ENCODE assay signal across 21 cellular contexts in genomic region chrX:28901637-28902036, GRCh38.
A peak's percentile ranks its signal among the peaks of the same experiment; 100 is the strongest.
DNase-seq lines count a peak whose midpoint lies in the region; ATAC-seq, FAIRE-seq and TF ChIP-seq lines count a peak whose summit lies in the region.
"Had no signal": no experiment of that assay in that cellular context is flagged by ENCODE, and none has a peak within 500 bp of the region (broad histone marks: within the 10 kb centered on the region; RNA-seq: fewer than 3 reads in every experiment).

No MANE protein-coding gene starts in this region.

- H3K4me3 Mint-ChIP-seq in nephron, result no peak overlapping the region
- H3K4me3 Mint-ChIP-seq in endodermal cell, result no peak overlapping the region

- DNase-seq in AG04450 (ENCODE audit: low read depth, low spot score) (peak; percentile 13), RCC 7860 (ENCODE audit: low spot score) (peak; percentile 60), fibroblast of lung (ENCODE audit: low read depth in 2 of 2) (peak; percentile 47 to 74), sciatic nerve (ENCODE audit: low spot score) (no peak), endodermal cell (no peak), GM13977 (ENCODE audit: low spot score) (no peak)
- no peak for DNase-seq in activated CD8-positive, alpha-beta memory T cell treated with anti-CD3 and anti-CD28 coated beads, Interleukin-2, amount 50 U/mL, for 48 hours
- DNase-seq: DMS153, MV-4-11, NCI-H1417 treated with DMSO at 0.1 percent for 48 hours, NCI-H2029, NCI-H2171, NCI-H446 treated with DMSO at 0.1 percent for 48 hours, NCI-H748 treated with DMSO at 0.1 percent for 48 hours, OCI-M1 had no signal

- TF ChIP-seq CTCF in AG04450 (IDR thresholded peaks at IDR 0.05; ENCODE audit: low read depth, low read length) (no peak), fibroblast of lung (conservative IDR thresholded peaks at IDR 0.05 in 1 of 2, IDR thresholded peaks at IDR 0.05 in 1 of 2; ENCODE audit: low read depth in 1 of 2, low read length in 2 of 2) (no peak), nephron (IDR thresholded peaks at IDR 0.05; ENCODE audit: unreplicated experiment in 3 of 3) (no peak), endodermal cell (conservative IDR thresholded peaks at IDR 0.05) (no peak), GM13977 (IDR thresholded peaks at IDR 0.05; ENCODE audit: extremely low read depth, insufficient read depth, missing control alignments) (no peak)

- intact Hi-C loops in sciatic nerve (cut with DNase I), result no loop called here

- H3K79me2 ChIP-seq in fibroblast of lung (ENCODE audit: control insufficient read depth, insufficient read depth, low read length), result no peaks in the 10 kb centered on the region

- H3K4me2 ChIP-seq in fibroblast of lung (ENCODE audit: extremely low read depth, insufficient read depth, low read length), result no peak overlapping the region

- H3K27ac Mint-ChIP-seq in nephron, result peak overlapping the region; percentile 88 to 95 (median 93)
- no peak overlapping the region for H3K27ac Mint-ChIP-seq in endodermal cell

- H3K27me3 Mint-ChIP-seq in nephron (ENCODE audit: low read depth) (peaks cover 3% of the 10 kb centered on the region), endodermal cell (ENCODE audit: insufficient read depth) (peaks cover 8% of the 10 kb centered on the region)

- H3K9ac ChIP-seq in fibroblast of lung (ENCODE audit: insufficient read depth, low read length), result no peak overlapping the region
- H3K9ac ChIP-seq in endodermal cell (ENCODE audit: extremely low read depth, low read length, poor library complexity, severe bottlenecking), result no peak overlapping the region

- in situ Hi-C loops in GM13977 (cut with MboI; ENCODE audit: low pct_unique_long_range_greater_than_20kb, low sequenced_read_pairs, unreplicated experiment), result no loop called here

- H2AFZ ChIP-seq in fibroblast of lung (ENCODE audit: low read length), result no peak overlapping the region

- H3K9me3 ChIP-seq in AG04450 (ENCODE audit: control insufficient read depth, insufficient read depth, low read length) (no peaks in the 10 kb centered on the region), fibroblast of lung (ENCODE audit: control insufficient read depth, insufficient read depth, low read depth, low read length) (no peaks in the 10 kb centered on the region), endodermal cell (ENCODE audit: control insufficient read depth, low read length) (no peaks in the 10 kb centered on the region)
- H3K9me3 ChIP-seq: HAP-1, SJSA1 had no signal

- H3K27ac ChIP-seq in AG04450 (ENCODE audit: low read depth, low read length) (no peak overlapping the region), fibroblast of lung (ENCODE audit: insufficient read depth, low read length) (no peak overlapping the region), endodermal cell (ENCODE audit: low read depth, low read length) (no peak overlapping the region)
- H3K27ac ChIP-seq: C4-2B, HL-60, SJSA1 had no signal

- H3K9me3 Mint-ChIP-seq in nephron, result peaks cover 11% of the 10 kb centered on the region
- peaks cover 29% of the 10 kb centered on the region for H3K9me3 Mint-ChIP-seq in endodermal cell

- H3K36me3 ChIP-seq in fibroblast of lung (ENCODE audit: control insufficient read depth, insufficient read depth, low read length), result no peaks in the 10 kb centered on the region
- H3K36me3 ChIP-seq in endodermal cell (ENCODE audit: control insufficient read depth, insufficient read depth, low read length), result no peaks in the 10 kb centered on the region
- H3K36me3 ChIP-seq: HAP-1, SJSA1 had no signal

- H3K27me3 ChIP-seq in AG04450 (ENCODE audit: control insufficient read depth, insufficient read depth, low read length), result no peaks in the 10 kb centered on the region
- H3K27me3 ChIP-seq in fibroblast of lung (ENCODE audit: control insufficient read depth, insufficient read depth, low read length), result no peaks in the 10 kb centered on the region
- no peaks in the 10 kb centered on the region for H3K27me3 ChIP-seq in endodermal cell (ENCODE audit: control insufficient read depth, insufficient read depth, low read length, poor library complexity, severe bottlenecking)
- H3K27me3 ChIP-seq: SJSA1 had no signal

- no peak for ATAC-seq in sciatic nerve

- H3K4me3 ChIP-seq in AG04450 (ENCODE audit: low read depth, low read length) (no peak overlapping the region), fibroblast of lung (replicated peaks in 1 of 4; ENCODE audit: control extremely low read depth in 1 of 4, insufficient read depth in 1 of 4, low read depth in 3 of 4, low read length in 4 of 4) (no peak overlapping the region), endodermal cell (ENCODE audit: low read length) (no peak overlapping the region)
- H3K4me3 ChIP-seq: HAP-1, SJSA1 had no signal

- WGBS in endodermal cell (ENCODE audit: insufficient coverage in 1 of 2, insufficient read length in 1 of 2), 2 experiments, result 97% methylated on average over 3 of the region's 3 CpGs; no CpG with 5 or more reads in 1 of the 2 experiments

- FAIRE-seq in RCC 7860 (lab: Jason Lieb, UNC), result peak; percentile 97
- FAIRE-seq: A204.1 had no signal

- POLR2A ChIA-PET in AG04450 (lab: Yijun Ruan, JAX), result no interaction called here

- peaks cover 18% of the 10 kb centered on the region for H3K4me1 Mint-ChIP-seq in nephron
- H3K4me1 Mint-ChIP-seq in endodermal cell, result peaks cover 4% of the 10 kb centered on the region

- no peaks in the 10 kb centered on the region for H3K4me1 ChIP-seq in fibroblast of lung (ENCODE audit: control insufficient read depth, extremely low read depth, insufficient read depth, low read length)
- H3K4me1 ChIP-seq in endodermal cell (ENCODE audit: control insufficient read depth, insufficient read depth, low read length), result no peaks in the 10 kb centered on the region
- H3K4me1 ChIP-seq: SJSA1 had no signal

- CTCF ChIA-PET in AG04450 (lab: Charles Lee), result no interaction called here

- H4K20me1 ChIP-seq in fibroblast of lung (ENCODE audit: control insufficient read depth, extremely low read depth, insufficient read depth, low read length), result no peaks in the 10 kb centered on the region

- H3K36me3 Mint-ChIP-seq in nephron (ENCODE audit: low read depth), result no peaks in the 10 kb centered on the region
- peaks cover 5% of the 10 kb centered on the region for H3K36me3 Mint-ChIP-seq in endodermal cell (ENCODE audit: low read depth)

Comparison
In these comparisons a context has a peak if more than half of its experiments do, and no peak if none do; other contexts are left out.
1. DNase-seq: peak in AG04450 (single experiment), RCC 7860 (single experiment) and fibroblast of lung (2 of 2); none in activated CD8-positive, alpha-beta memory T cell treated with anti-CD3 and anti-CD28 coated beads, Interleukin-2, amount 50 U/mL, for 48 hours (single experiment), sciatic nerve (single experiment), endodermal cell (single experiment) and GM13977 (single experiment).